Comparison of ENCODE assay signal across 8 cellular contexts in genomic region chr6:30544666-30545272, GRCh38. TPM values are rescaled to one million over a fixed set of nuclear protein-coding genes. Genes with fewer than 3 reads are reported as not detected.
DNase-seq lines count a peak whose midpoint lies in the region; ATAC-seq and TF ChIP-seq lines count a peak whose summit lies in the region.

No MANE protein-coding gene starts in this region.

- ATAC-seq in activated T-cell treated with anti-CD3 and anti-CD28 coated beads, Interleukin-2, amount 50 U/mL, for 72 hours (replicated peaks in 1 of 2), result peak; percentile 61 to 70
- ATAC-seq in SK-N-SH treated with all-trans-retinoic acid at 6 μM for 48 hours (peak; percentile 85), HG02623 (IDR thresholded peaks at IDR 0.05; ENCODE audit: unreplicated experiment) (no peak)

- peaks cover 33% of the 10 kb centered on the region for H3K4me1 Mint-ChIP-seq in activated T-cell treated with anti-CD3 and anti-CD28 coated beads, Interleukin-2, amount 50 U/mL, for 72 hours (ENCODE audit: low read depth)

- peaks cover 2 to 7% of the 10 kb centered on the region in 2 donors for H3K36me3 Mint-ChIP-seq in activated T-cell treated with anti-CD3 and anti-CD28 coated beads, Interleukin-2, amount 50 U/mL, for 72 hours (ENCODE audit: insufficient read depth in 2 of 2)

- no peak for DNase-seq in activated T-cell treated with anti-CD3 and anti-CD28 coated beads, Interleukin-2, amount 50 U/mL, for 72 hours
- no peak for DNase-seq in activated T-cell treated with anti-CD3 and anti-CD28 coated beads, Interleukin-2, amount 50 U/mL, for 1 hour
- no peak for DNase-seq in LNCaP clone FGC (ENCODE audit: low read depth)
- DNase-seq in epidermal melanocyte (ENCODE audit: insufficient read length, low spot score), result peak; percentile 50
- DNase-seq in myocyte (ENCODE audit: low read depth), result peak; percentile 68
- DNase-seq in cortex of kidney (lab: John Stamatoyannopoulos, UW), result no peak

- no peaks in the 10 kb centered on the region for H3K9me3 Mint-ChIP-seq in activated T-cell treated with anti-CD3 and anti-CD28 coated beads, Interleukin-2, amount 50 U/mL, for 72 hours

- peak; percentile 68 for TF ChIP-seq CTCF in LNCaP clone FGC (IDR thresholded peaks at IDR 0.05; ENCODE audit: control insufficient read depth, extremely low read depth, insufficient read depth)

- no peak overlapping the region for H3K27ac Mint-ChIP-seq in activated T-cell treated with anti-CD3 and anti-CD28 coated beads, Interleukin-2, amount 50 U/mL, for 72 hours

- no peak overlapping the region for H3K4me3 ChIP-seq in LNCaP clone FGC (ENCODE audit: low read depth, low read length)

- no peaks in the 10 kb centered on the region for H3K27me3 Mint-ChIP-seq in activated T-cell treated with anti-CD3 and anti-CD28 coated beads, Interleukin-2, amount 50 U/mL, for 72 hours (ENCODE audit: low read depth)

- peak overlapping the region; percentile 13 to 44 for H3K4me3 Mint-ChIP-seq in activated T-cell treated with anti-CD3 and anti-CD28 coated beads, Interleukin-2, amount 50 U/mL, for 72 hours

TF ChIP-seq in SK-N-SH treated with all-trans-retinoic acid at 6 μM for 48 hours, 23 proteins besides CTCF, POLR2A, EP300 and RAD21:
- no peak for TF ChIP-seq TOX (CRISPR knock-in tag; IDR thresholded peaks at IDR 0.05; ENCODE audit: borderline replicate concordance)

RNA-seq across cellular contexts. Expression of gene GNL1, which starts 11.5 kb away (rescaled TPM):
- 100 to 1,000 TPM; 114 to 121 TPM for total RNA-seq in activated T-cell treated with anti-CD3 and anti-CD28 coated beads, Interleukin-2, amount 50 U/mL, for 72 hours
- total RNA-seq in myocyte, result 22.3 and 28.4 TPM in 2 replicates
- polyA plus RNA-seq in myocyte (2012), result 63.8 TPM

RNA-seq across cellular contexts. Expression of gene PRR3, which starts 12.3 kb away (rescaled TPM):
- total RNA-seq in activated T-cell treated with anti-CD3 and anti-CD28 coated beads, Interleukin-2, amount 50 U/mL, for 72 hours, result 10 to 100 TPM; 23.0 to 31.8 TPM
- total RNA-seq in myocyte, result 6.5 and 6.6 TPM in 2 replicates
- polyA plus RNA-seq in myocyte (2012), result 12.4 TPM

RNA-seq across cellular contexts. Expression of gene ABCF1, which starts 26.5 kb away (rescaled TPM):
- total RNA-seq in activated T-cell treated with anti-CD3 and anti-CD28 coated beads, Interleukin-2, amount 50 U/mL, for 72 hours, result 10 to 100 TPM; 64.6 to 68.1 TPM
- 59.6 and 66.3 TPM in 2 replicates for total RNA-seq in myocyte
- polyA plus RNA-seq in myocyte (2012), result 68.0 TPM

RNA-seq across cellular contexts. Expression of gene HLA-E, which starts 55.5 kb away (rescaled TPM):
- total RNA-seq in activated T-cell treated with anti-CD3 and anti-CD28 coated beads, Interleukin-2, amount 50 U/mL, for 72 hours, result 100 to 1,000 TPM; 713 to 829 TPM
- 87.4 and 91.7 TPM in 2 replicates for total RNA-seq in myocyte
- 112 TPM for polyA plus RNA-seq in myocyte (2012)

Comparison
In these comparisons a context has a peak if more than half of its experiments do, and no peak if none do; other contexts are left out.
1. DNase-seq: peak in epidermal melanocyte (single experiment) and myocyte (single experiment); none in activated T-cell treated with anti-CD3 and anti-CD28 coated beads, Interleukin-2, amount 50 U/mL, for 72 hours (0 of 2), activated T-cell treated with anti-CD3 and anti-CD28 coated beads, Interleukin-2, amount 50 U/mL, for 1 hour (single experiment), LNCaP clone FGC (single experiment) and cortex of kidney (single experiment).